18 cellular contexts compared by ENCODE assay signal in the genomic region with DNA sequence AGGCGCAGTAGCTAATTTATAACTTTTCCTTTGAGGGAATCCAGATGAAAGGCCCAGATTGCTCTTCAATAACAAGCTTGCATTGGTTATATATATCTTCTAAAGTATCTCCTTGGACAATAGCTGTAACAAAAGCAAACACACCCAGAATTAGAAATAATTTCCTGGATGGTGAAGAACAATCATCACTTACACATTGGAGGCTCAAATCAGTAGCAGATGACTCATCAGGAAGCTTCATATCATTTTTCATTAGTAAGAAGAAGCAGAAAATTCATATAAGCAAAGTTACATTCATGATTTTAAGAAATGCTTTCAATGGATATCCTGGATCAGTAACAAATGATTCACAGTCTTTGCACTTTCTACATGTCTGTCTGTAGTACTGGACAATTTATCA.
DNase-seq lines count a peak whose midpoint lies in the region; ATAC-seq and TF ChIP-seq lines count a peak whose summit lies in the region.
"Had no signal": no experiment of that assay in that cellular context is flagged by ENCODE, and none has a peak within 500 bp of the region (broad histone marks: within the 10 kb centered on the region; RNA-seq: fewer than 3 reads in every experiment).

No MANE protein-coding gene starts in this region.

- no peaks in the 10 kb centered on the region for H3K79me2 ChIP-seq in HCT116 (ENCODE audit: insufficient read depth, low read length)

- no TSS peak for BruUV-seq in HCT116 (replicated peaks; lab: Mats Ljungman, UMichigan)

- no peaks in the 10 kb centered on the region for H3K9me3 ChIP-seq in HCT116 (ENCODE audit: control insufficient read depth in 1 of 2, insufficient read depth in 1 of 2, low read depth in 1 of 2, low read length in 2 of 2)

- no peaks in the 10 kb centered on the region for H4K20me1 ChIP-seq in HCT116 (ENCODE audit: insufficient read depth)

- H3K9ac ChIP-seq in HCT116 (ENCODE audit: low read length), result no peak overlapping the region

- no peaks in the 10 kb centered on the region for H3K9me2 ChIP-seq in HCT116 (ENCODE audit: insufficient read depth)

- TF ChIP-seq RAD21 in HCT116 (IDR thresholded peaks at IDR 0.05; ENCODE audit: low read depth), result no peak

- POLR2A ChIA-PET in HCT116 (lab: Charles Lee), result no interaction called here

- H3K27ac ChIP-seq in HCT116 (ENCODE audit: low read depth, low read length) (no peak overlapping the region), foreskin keratinocyte (no peak overlapping the region)
- H3K27ac ChIP-seq: 22Rv1, HL-60 had no signal

- H2AFZ ChIP-seq in HCT116 (ENCODE audit: low read depth, low read length, poor library complexity, severe bottlenecking), result no peak overlapping the region

- no peaks in the 10 kb centered on the region for H3K4me1 ChIP-seq in HCT116 (ENCODE audit: control insufficient read depth in 1 of 2, insufficient read depth in 2 of 2, low read length in 2 of 2)
- peaks cover 9% of the 10 kb centered on the region for H3K4me1 ChIP-seq in foreskin keratinocyte

- TF ChIP-seq POLR2A in HCT116 (IDR thresholded peaks at IDR 0.05; ENCODE audit: borderline replicate concordance, extremely low read depth, insufficient read depth, insufficient read length), result no peak

- ATAC-seq in HCT116, result no peak
- ATAC-seq in foreskin keratinocyte, result peak; percentile 70
- ATAC-seq in HG02678 (IDR thresholded peaks at IDR 0.05; ENCODE audit: unreplicated experiment), result no peak
- no peak for ATAC-seq in HG03039 (IDR thresholded peaks at IDR 0.05; ENCODE audit: unreplicated experiment)
- ATAC-seq: GM12878 had no signal

- no peak overlapping the region for H3K4me3 ChIP-seq in HCT116 (replicated peaks in 1 of 2; ENCODE audit: low read depth in 1 of 2, low read length in 2 of 2)
- no peak overlapping the region for H3K4me3 ChIP-seq in choroid plexus epithelial cell (ENCODE audit: low read depth, low read length)
- H3K4me3 ChIP-seq: GM12878 had no signal

- TF ChIP-seq CTCF in HCT116 (IDR thresholded peaks at IDR 0.05 in 2 of 3, conservative IDR thresholded peaks at IDR 0.05 in 1 of 3; ENCODE audit: borderline replicate concordance in 1 of 3, insufficient read depth in 1 of 3, low read depth in 2 of 3, low read length in 2 of 3) (no peak), choroid plexus epithelial cell (conservative IDR thresholded peaks at IDR 0.05; ENCODE audit: low read depth, low read length) (no peak), foreskin keratinocyte (conservative IDR thresholded peaks at IDR 0.05) (no peak)

- peak; percentile 8 for DNase-seq in NCI-H1436 treated with DMSO at 0.1 percent for 48 hours (lab: John Stamatoyannopoulos, UW)
- DNase-seq in NCI-H1436 (lab: John Stamatoyannopoulos, UW), result no peak
- no peak for DNase-seq in HCT116 (ENCODE audit: low read depth, low spot score)
- DNase-seq in choroid plexus epithelial cell (ENCODE audit: low read depth), result peak; percentile 9
- peak in 1 of 2 donors; percentile 22 for DNase-seq in foreskin keratinocyte
- DNase-seq in stimulated activated CD4-positive, alpha-beta T cell treated with anti-CD3 and anti-CD28 coated beads, Interleukin-2, amount 100 ng/mL, for 48 hours, result no peak
- DNase-seq: Kasumi-1, MM.1S, NCI-H1092 treated with DMSO at 0.1 percent for 48 hours, NCI-H1694 treated with DMSO at 0.1 percent for 48 hours, NCI-H2227 treated with DMSO at 0.1 percent for 48 hours, NCI-H526 treated with DMSO at 0.1 percent for 48 hours, Right ventricle myocardium superior had no signal

- RAD21 ChIA-PET in HCT116 (lab: Charles Lee; ENCODE audit: low non-redundant PET in 1 of 2, low total read pairs in 2 of 2, uncharacterized antibody in 2 of 2, unreplicated experiment in 2 of 2), result interaction anchor here in 1 of 2 experiments (0.7 kb wide), 1 partner anchor 13 kb away, joined by 4 read pairs; no protein-coding TSS in a partner anchor

- CTCF ChIA-PET in HCT116 (lab: Charles Lee), result no interaction called here

- H3K36me3 ChIP-seq in HCT116 (ENCODE audit: control insufficient read depth in 1 of 2, insufficient read depth in 2 of 2, low read length in 2 of 2), result no peaks in the 10 kb centered on the region

- H3K27me3 ChIP-seq in HCT116 (ENCODE audit: insufficient read depth, low read length) (peaks cover 47% of the 10 kb centered on the region), foreskin keratinocyte (no peaks in the 10 kb centered on the region)

- no peak overlapping the region for H3K4me2 ChIP-seq in HCT116 (ENCODE audit: low read length)

- intact Hi-C loops in HCT116 (cut with micrococcal nuclease), result no loop called here

TF ChIP-seq in HCT116, 20 proteins besides CTCF, POLR2A, EP300 and RAD21:
- TF ChIP-seq EZH2phosphoT487 (IDR thresholded peaks at IDR 0.05; ENCODE audit: borderline replicate concordance) (no peak), EZH2 (IDR thresholded peaks at IDR 0.05) (0 out of 2 replicates have a peak, but pooled peaks have one; percentile 33)

Comparison
In these comparisons a context has a peak if more than half of its experiments do, and no peak if none do; other contexts are left out.
1. DNase-seq: peak in NCI-H1436 treated with DMSO at 0.1 percent for 48 hours (single experiment) and choroid plexus epithelial cell (single experiment); none in NCI-H1436 (single experiment), HCT116 (single experiment) and stimulated activated CD4-positive, alpha-beta T cell treated with anti-CD3 and anti-CD28 coated beads, Interleukin-2, amount 100 ng/mL, for 48 hours (0 of 2).